9 cellular contexts compared by ENCODE assay signal in genomic region chr17:59634632-59635561, GRCh38. TPM values are rescaled to one million over a fixed set of nuclear protein-coding genes. Genes with fewer than 3 reads are reported as not detected.
DNase-seq lines count a peak whose midpoint lies in the region; ATAC-seq, FAIRE-seq and TF ChIP-seq lines count a peak whose summit lies in the region.
"Had no signal": no experiment of that assay in that cellular context is flagged by ENCODE, and none has a peak within 500 bp of the region (broad histone marks: within the 10 kb centered on the region; RNA-seq: fewer than 3 reads in every experiment).

No MANE protein-coding gene starts in this region.

- H3K9me3 ChIP-seq in SK-N-SH (no peaks in the 10 kb centered on the region), small intestine (ENCODE audit: control insufficient read depth, low read depth) (no peaks in the 10 kb centered on the region)

- DNase-seq in SK-N-SH (no peak), foreskin melanocyte (peak; percentile 44), small intestine (peak; percentile 43), HuH-7 (ENCODE audit: low spot score) (no peak), NCI-H1092 (lab: John Stamatoyannopoulos, UW) (no peak)
- DNase-seq: activated naive CD8-positive, alpha-beta T cell treated with anti-CD3 and anti-CD28 coated beads, Interleukin-2, amount 10 ng/mL, durations not matched to agents 7 days and 5 days; stimulated activated naive CD4-positive, alpha-beta T cell treated with Interleukin-2 at 50 U/mL for 16 hours had no signal

- H2AFZ ChIP-seq in SK-N-SH (ENCODE audit: low read depth) = no peak overlapping the region

- 95% methylated on average over 3 of the region's 3 CpGs for WGBS in SK-N-SH (ENCODE audit: low lambda C conversion rate)
- WGBS in small intestine, 3 donors = 45 to 62% (median 54%) methylated on average over 3 of the region's 3 CpGs

- H3K4me3 ChIP-seq in SK-N-SH (ENCODE audit: low read depth in 2 of 2, low read length in 1 of 2) = no peak overlapping the region
- H3K4me3 ChIP-seq in small intestine (ENCODE audit: low read depth in 1 of 2, low read length in 2 of 2) = no peak overlapping the region

- TF ChIP-seq EP300 in SK-N-SH (IDR thresholded peaks at IDR 0.05; ENCODE audit: borderline replicate concordance in 1 of 2, low read depth in 1 of 2, low read length in 1 of 2) = no peak

- peaks cover 99% of the 10 kb centered on the region for H4K20me1 ChIP-seq in SK-N-SH (ENCODE audit: insufficient read depth)

- H3K4me1 ChIP-seq in SK-N-SH (ENCODE audit: control insufficient read depth in 1 of 2, insufficient read depth in 2 of 2, low read depth in 1 of 2, low read length in 1 of 2) (peaks cover 3 to 18% of the 10 kb centered on the region in 2 experiments), small intestine (ENCODE audit: control insufficient read depth in 2 of 2, insufficient read depth in 1 of 2, low read depth in 1 of 2, low read length in 1 of 2) (peaks cover 2 to 13% of the 10 kb centered on the region in 2 donors)

- POLR2A ChIA-PET in SK-N-SH (lab: Yijun Ruan, JAX) = interaction anchor here (1.6 kb wide), 1 partner anchor 15 kb away, joined by 8 read pairs; the partner anchor contains the start of gene CLTC

- H3K79me2 ChIP-seq in SK-N-SH (ENCODE audit: insufficient read depth) = peaks cover 100% of the 10 kb centered on the region

- H3K27ac ChIP-seq in SK-N-SH (ENCODE audit: low read depth in 2 of 2, low read length in 1 of 2) (peak overlapping the region; percentile 8 to 24), small intestine (ENCODE audit: low read depth in 1 of 2, low read length in 1 of 2) (peak overlapping the region in 1 of 2 donors; percentile 4)

- TF ChIP-seq CTCF in SK-N-SH (IDR thresholded peaks at IDR 0.05) = no peak

- H3K36me3 ChIP-seq in SK-N-SH (replicated peaks in 1 of 2; ENCODE audit: control insufficient read depth in 1 of 2, insufficient read depth in 2 of 2, low read length in 1 of 2) = peaks cover 0 to 34% of the 10 kb centered on the region in 2 experiments
- H3K36me3 ChIP-seq in small intestine (ENCODE audit: control insufficient read depth in 2 of 2, insufficient read depth in 2 of 2, low read length in 2 of 2) = no peaks in the 10 kb centered on the region

- no peak for FAIRE-seq in small intestine (lab: Jason Lieb, UNC)

- CTCF ChIA-PET in SK-N-SH (lab: Yijun Ruan, JAX) = interaction anchor here (1.0 to 1.9 kb wide), 5 partner anchors 9 to 15 kb away, joined by 3 to 4 read pairs (median 3); partner anchors contain the start of gene CLTC

- ATAC-seq in GM21825 (IDR thresholded peaks at IDR 0.05; ENCODE audit: unreplicated experiment) (peak; percentile 50), GM21717 (IDR thresholded peaks at IDR 0.05; ENCODE audit: unreplicated experiment) (no peak)

- no peak overlapping the region for H3K9ac ChIP-seq in SK-N-SH

- no peaks in the 10 kb centered on the region for H3K27me3 ChIP-seq in SK-N-SH (ENCODE audit: insufficient read depth)
- no peaks in the 10 kb centered on the region for H3K27me3 ChIP-seq in small intestine (ENCODE audit: control insufficient read depth in 2 of 2, insufficient read depth in 2 of 2, low read length in 2 of 2)

- peak overlapping the region; percentile 6; the same call in 1 of the 2 replicates for H3K4me2 ChIP-seq in SK-N-SH

- no peak for TF ChIP-seq RAD21 in SK-N-SH (IDR thresholded peaks at IDR 0.05; ENCODE audit: low read length)

- peaks cover 12% of the 10 kb centered on the region for H3F3A ChIP-seq in SK-N-SH (replicated peaks; ENCODE audit: insufficient read depth)

- H3K9me2 ChIP-seq in SK-N-SH = no peaks in the 10 kb centered on the region

TF ChIP-seq in SK-N-SH, 30 proteins besides CTCF, POLR2A, EP300 and RAD21:
- TF ChIP-seq GABPA (IDR thresholded peaks at IDR 0.05; ENCODE audit: low read depth) (no peak), PBX3 (IDR thresholded peaks at IDR 0.05) (0 out of 2 replicates have a peak, but pooled peaks have one; percentile 3), TAF1 (IDR thresholded peaks at IDR 0.05; ENCODE audit: borderline replicate concordance, low read depth, low read length) (no peak)

RNA-seq across cellular contexts. Expression of gene CLTC, which starts 15.2 kb away (rescaled TPM):
- polyA plus RNA-seq in SK-N-SH (2012; rRNA removed) = 160 and 217 TPM in 2 replicates
- 239 and 240 TPM in 2 replicates for polyA plus RNA-seq in SK-N-SH (2012; cell fraction: cytosol; rRNA removed)
- polyA plus RNA-seq in SK-N-SH (2012; cell fraction: nucleus; rRNA removed) = 142 and 257 TPM in 2 replicates
- 10 to 100 TPM; 60.4 to 91.6 (median 67.6) TPM for polyA plus RNA-seq in small intestine

Comparison
In these comparisons a context has a peak if more than half of its experiments do, and no peak if none do; other contexts are left out.
1. DNase-seq: peak in foreskin melanocyte (single experiment) and small intestine (single experiment); none in SK-N-SH (single experiment), HuH-7 (single experiment) and NCI-H1092 (single experiment).